Comparison of ENCODE assay signal across 25 cellular contexts in the genomic region with DNA sequence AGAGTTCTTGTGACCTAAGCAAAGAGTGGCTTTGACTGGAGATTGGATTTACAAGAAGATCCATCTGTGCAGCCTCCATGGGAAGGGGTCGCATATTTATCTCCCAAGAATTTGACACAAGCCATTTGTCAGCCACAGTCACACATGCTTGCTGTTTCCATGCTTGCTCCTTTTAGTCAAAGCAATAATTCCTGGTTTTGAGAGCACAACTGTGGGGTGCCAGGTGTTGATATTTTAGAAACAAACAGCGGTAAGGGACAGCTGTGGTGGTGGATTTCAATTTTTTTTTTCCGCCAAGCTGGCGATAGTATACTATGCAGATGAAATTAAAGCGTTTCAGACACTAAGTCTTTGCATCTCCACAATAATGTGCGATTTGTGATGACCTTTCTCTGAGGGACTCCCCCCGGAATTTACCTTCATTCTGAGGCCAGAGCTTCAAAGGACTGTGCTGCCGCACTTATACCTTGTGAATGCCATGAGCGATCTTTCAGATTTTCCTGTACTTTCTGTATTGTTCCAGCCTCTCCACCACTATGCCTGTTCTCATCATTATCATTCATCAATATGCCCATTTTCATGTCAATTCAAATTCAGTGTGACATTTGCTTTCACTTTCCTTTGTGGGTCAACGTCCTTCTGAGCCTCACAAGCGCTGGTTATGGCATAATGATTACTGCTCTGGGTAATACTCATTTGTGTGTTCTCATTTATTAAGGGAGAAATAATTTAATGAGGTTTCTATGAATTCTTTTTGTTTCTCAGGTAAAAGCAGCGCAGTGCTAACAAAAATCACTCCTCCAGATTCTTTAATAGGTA.
DNase-seq lines count a peak whose midpoint lies in the region; ATAC-seq, FAIRE-seq and TF ChIP-seq lines count a peak whose summit lies in the region.
"Had no signal": no experiment of that assay in that cellular context is flagged by ENCODE, and none has a peak within 500 bp of the region (broad histone marks: within the 10 kb centered on the region; RNA-seq: fewer than 3 reads in every experiment).

No MANE protein-coding gene starts in this region.

- peak overlapping the region; percentile 42 for H3K4me3 Mint-ChIP-seq in activated CD8-positive, alpha-beta memory T cell treated with anti-CD3 and anti-CD28 coated beads, Interleukin-2, amount 10 ng/mL, durations not matched to agents 7 days and 5 days
- H3K4me3 Mint-ChIP-seq in endodermal cell, result no peak overlapping the region
- H3K4me3 Mint-ChIP-seq in neural progenitor cell, result no peak overlapping the region
- H3K4me3 Mint-ChIP-seq: type B pancreatic cell had no signal

- H2AFZ ChIP-seq in neural progenitor cell (replicated peaks), result no peak overlapping the region

- H3K36me3 Mint-ChIP-seq in activated CD8-positive, alpha-beta memory T cell treated with anti-CD3 and anti-CD28 coated beads, Interleukin-2, amount 10 ng/mL, durations not matched to agents 7 days and 5 days, result no peaks in the 10 kb centered on the region
- H3K36me3 Mint-ChIP-seq in endodermal cell (ENCODE audit: low read depth), result no peaks in the 10 kb centered on the region
- peaks cover 6% of the 10 kb centered on the region for H3K36me3 Mint-ChIP-seq in neural progenitor cell
- H3K36me3 Mint-ChIP-seq: type B pancreatic cell had no signal

- H3K4me1 Mint-ChIP-seq in activated CD8-positive, alpha-beta memory T cell treated with anti-CD3 and anti-CD28 coated beads, Interleukin-2, amount 10 ng/mL, durations not matched to agents 7 days and 5 days, result peaks cover 3% of the 10 kb centered on the region
- no peaks in the 10 kb centered on the region for H3K4me1 Mint-ChIP-seq in endodermal cell
- peaks cover 20% of the 10 kb centered on the region for H3K4me1 Mint-ChIP-seq in neural progenitor cell

- no peak for FAIRE-seq in small intestine (lab: Jason Lieb, UNC)
- FAIRE-seq: A549, islet of Langerhans had no signal

- H3K79me2 ChIP-seq in neural progenitor cell (ENCODE audit: low read depth), result no peaks in the 10 kb centered on the region

- TF ChIP-seq CTCF in endodermal cell (conservative IDR thresholded peaks at IDR 0.05) (no peak), neural progenitor cell (IDR thresholded peaks at IDR 0.05) (no peak)

- DNase-seq in activated CD8-positive, alpha-beta memory T cell treated with anti-CD3 and anti-CD28 coated beads, Interleukin-2, amount 10 ng/mL, durations not matched to agents 7 days and 5 days, result no peak
- DNase-seq in activated CD8-positive, alpha-beta memory T cell treated with anti-CD3 and anti-CD28 coated beads, Interleukin-2, amount 50 U/mL, for 4 hours, result no peak
- peak; percentile 66 for DNase-seq in OCI-M1 (lab: John Stamatoyannopoulos, UW)
- DNase-seq in endodermal cell, result no peak
- DNase-seq in small intestine, result peak; percentile 16
- DNase-seq in stimulated activated naive CD4-positive, alpha-beta T cell (lab: John Stamatoyannopoulos, UW), result no peak
- no peak for DNase-seq in neural progenitor cell (ENCODE audit: low spot score)
- DNase-seq: activated CD4-positive, alpha-beta T cell treated with anti-CD3 and anti-CD28 coated beads for 1 hour; activated naive CD4-positive, alpha-beta T cell treated with Interleukin-2 at 50 U/mL for 16 hours; activated T-cell treated with anti-CD3 and anti-CD28 coated beads, Interleukin-2, amount 50 U/mL, for 48 hours; aorta; BE2C; cortex of kidney; NCI-H1105; NCI-H1930; NCI-H345; NCI-H82; Right ventricle myocardium superior had no signal

- H3K9me3 ChIP-seq in endodermal cell (ENCODE audit: control insufficient read depth, low read length) (no peaks in the 10 kb centered on the region), small intestine (ENCODE audit: control insufficient read depth, low read depth) (no peaks in the 10 kb centered on the region), neural progenitor cell (ENCODE audit: low read depth) (no peaks in the 10 kb centered on the region)
- H3K9me3 ChIP-seq: A549, BE2C, neutrophil, prostate gland had no signal

- H3K9ac ChIP-seq in endodermal cell (ENCODE audit: extremely low read depth, low read length, poor library complexity, severe bottlenecking), result no peak overlapping the region
- H3K9ac ChIP-seq in neural progenitor cell, result no peak overlapping the region

- H3K27me3 ChIP-seq in endodermal cell (ENCODE audit: control insufficient read depth, insufficient read depth, low read length, poor library complexity, severe bottlenecking), result no peaks in the 10 kb centered on the region
- no peaks in the 10 kb centered on the region for H3K27me3 ChIP-seq in small intestine (ENCODE audit: control insufficient read depth in 2 of 2, insufficient read depth in 2 of 2, low read length in 2 of 2)
- H3K27me3 ChIP-seq in neural progenitor cell, result no peaks in the 10 kb centered on the region
- H3K27me3 ChIP-seq: BE2C, cardiac muscle cell, neutrophil had no signal

- no peak for ATAC-seq in activated CD8-positive, alpha-beta memory T cell treated with anti-CD3 and anti-CD28 coated beads, Interleukin-2, amount 10 ng/mL, durations not matched to agents 7 days and 5 days
- ATAC-seq in HG02642 (IDR thresholded peaks at IDR 0.05; ENCODE audit: poor library complexity, unreplicated experiment), result no peak
- ATAC-seq: A549 had no signal

- H3K4me3 ChIP-seq in endodermal cell (ENCODE audit: low read length), result no peak overlapping the region
- H3K4me3 ChIP-seq in small intestine (ENCODE audit: low read depth in 1 of 2, low read length in 2 of 2), result no peak overlapping the region
- no peak overlapping the region for H3K4me3 ChIP-seq in neural progenitor cell
- H3K4me3 ChIP-seq: A549, cardiac muscle cell, prostate gland had no signal

- H3K36me3 ChIP-seq in endodermal cell (ENCODE audit: control insufficient read depth, insufficient read depth, low read length) (no peaks in the 10 kb centered on the region), small intestine (ENCODE audit: control insufficient read depth in 2 of 2, insufficient read depth in 2 of 2, low read length in 2 of 2) (no peaks in the 10 kb centered on the region), neural progenitor cell (peaks cover 5% of the 10 kb centered on the region)
- H3K36me3 ChIP-seq: BE2C, cardiac muscle cell, neutrophil, prostate gland had no signal

- peaks cover 2% of the 10 kb centered on the region for H3K9me3 Mint-ChIP-seq in activated CD8-positive, alpha-beta memory T cell treated with anti-CD3 and anti-CD28 coated beads, Interleukin-2, amount 10 ng/mL, durations not matched to agents 7 days and 5 days (ENCODE audit: low read depth)
- H3K9me3 Mint-ChIP-seq in endodermal cell (peaks cover 3% of the 10 kb centered on the region), neural progenitor cell (peaks cover 15% of the 10 kb centered on the region)

- no peaks in the 10 kb centered on the region for H4K20me1 ChIP-seq in neural progenitor cell (ENCODE audit: low read depth)

- H3K27ac ChIP-seq in endodermal cell (ENCODE audit: low read depth, low read length), result peak overlapping the region; percentile 56
- H3K27ac ChIP-seq in small intestine (ENCODE audit: low read depth in 1 of 2, low read length in 1 of 2), result no peak overlapping the region
- no peak overlapping the region for H3K27ac ChIP-seq in neural progenitor cell
- H3K27ac ChIP-seq: A549, cardiac muscle cell, neutrophil, prostate gland had no signal

- H3K27ac Mint-ChIP-seq in activated CD8-positive, alpha-beta memory T cell treated with anti-CD3 and anti-CD28 coated beads, Interleukin-2, amount 10 ng/mL, durations not matched to agents 7 days and 5 days, result no peak overlapping the region
- H3K27ac Mint-ChIP-seq in endodermal cell, result no peak overlapping the region
- H3K27ac Mint-ChIP-seq in neural progenitor cell, result no peak overlapping the region
- H3K27ac Mint-ChIP-seq: type B pancreatic cell had no signal

- no peaks in the 10 kb centered on the region for H3F3A ChIP-seq in neural progenitor cell (ENCODE audit: low read depth)

- H3K4me2 ChIP-seq in neural progenitor cell, result no peak overlapping the region
- H3K4me2 ChIP-seq: A549 had no signal

- no peaks in the 10 kb centered on the region for H3K4me1 ChIP-seq in endodermal cell (ENCODE audit: control insufficient read depth, insufficient read depth, low read length)
- no peaks in the 10 kb centered on the region for H3K4me1 ChIP-seq in small intestine (ENCODE audit: control insufficient read depth in 2 of 2, insufficient read depth in 1 of 2, low read depth in 1 of 2, low read length in 1 of 2)
- H3K4me1 ChIP-seq in neural progenitor cell, result peaks cover 10% of the 10 kb centered on the region
- H3K4me1 ChIP-seq: BE2C, prostate gland had no signal

- 89 to 93% methylated on average over 9 to 12 of the region's 12 CpGs for WGBS in endodermal cell (ENCODE audit: insufficient coverage in 1 of 2, insufficient read length in 1 of 2), 2 experiments
- WGBS in small intestine, 3 donors, result 70 to 77% (median 75%) methylated on average over 12 of the region's 12 CpGs

- CTCF ChIA-PET in activated CD8-positive, alpha-beta memory T cell treated with anti-CD3 and anti-CD28 coated beads, Interleukin-2, amount 10 ng/mL, durations not matched to agents 7 days and 5 days (lab: Charles Lee), result no interaction called here

- peaks cover 2% of the 10 kb centered on the region for H3K27me3 Mint-ChIP-seq in activated CD8-positive, alpha-beta memory T cell treated with anti-CD3 and anti-CD28 coated beads, Interleukin-2, amount 10 ng/mL, durations not matched to agents 7 days and 5 days
- H3K27me3 Mint-ChIP-seq in endodermal cell (ENCODE audit: insufficient read depth) (no peaks in the 10 kb centered on the region), neural progenitor cell (ENCODE audit: insufficient read depth, low read depth) (no peaks in the 10 kb centered on the region)
- H3K27me3 Mint-ChIP-seq: type B pancreatic cell had no signal

Comparison
In these comparisons a context has a peak if more than half of its experiments do, and no peak if none do; other contexts are left out.
1. DNase-seq: peak in OCI-M1 (single experiment) and small intestine (single experiment); none in activated CD8-positive, alpha-beta memory T cell treated with anti-CD3 and anti-CD28 coated beads, Interleukin-2, amount 10 ng/mL, durations not matched to agents 7 days and 5 days (single experiment), activated CD8-positive, alpha-beta memory T cell treated with anti-CD3 and anti-CD28 coated beads, Interleukin-2, amount 50 U/mL, for 4 hours (single experiment), endodermal cell (single experiment), stimulated activated naive CD4-positive, alpha-beta T cell (0 of 6) and neural progenitor cell (single experiment).